ENCODE assay signal across 33 cellular contexts in the genomic region with DNA sequence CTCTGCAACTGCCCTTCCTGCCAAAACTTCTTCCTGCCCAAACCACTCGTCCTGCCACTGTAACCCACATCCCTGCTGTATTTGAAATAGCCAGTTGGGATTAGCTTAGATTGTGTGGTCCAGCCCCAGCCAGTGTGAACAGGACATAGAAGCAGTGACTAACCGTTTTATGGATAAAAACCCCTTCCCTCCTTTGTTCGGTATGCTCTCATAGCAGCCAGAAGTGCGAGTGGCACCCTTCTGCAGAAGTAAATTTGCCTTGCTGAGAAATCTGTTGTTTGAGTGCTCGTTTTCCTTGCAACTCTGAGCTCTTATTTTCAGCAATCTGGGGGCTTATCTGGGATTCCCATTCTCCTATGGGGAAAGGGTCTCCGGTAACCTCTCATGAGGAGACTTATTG.
"Had no signal": no experiment of that assay in that cellular context is flagged by ENCODE, and none has a peak within 500 bp of the region (broad histone marks: within the 10 kb centered on the region; RNA-seq: fewer than 3 reads in every experiment).

No MANE protein-coding gene starts in this region.

- H3K4me3 ChIP-seq: MG63, PC-9 had no signal

- H3K4me1 Mint-ChIP-seq: activated B cell treated with CpG ODN at 0.5 μM for 24 hours; activated CD8-positive, alpha-beta memory T cell treated with anti-CD3 and anti-CD28 coated beads, Interleukin-2, amount 10 ng/mL, durations not matched to agents 7 days and 5 days; activated naive CD8-positive, alpha-beta T cell treated with anti-CD3 and anti-CD28 coated beads for 36 hours had no signal

- H2AFZ ChIP-seq: PC-9 had no signal

- H3K27me3 Mint-ChIP-seq: activated B cell treated with CpG ODN at 0.5 μM for 24 hours; activated CD4-positive, alpha-beta memory T cell treated with anti-CD3 and anti-CD28 coated beads for 36 hours; activated CD8-positive, alpha-beta memory T cell treated with anti-CD3 and anti-CD28 coated beads, Interleukin-2, amount 10 ng/mL, durations not matched to agents 7 days and 5 days; activated naive CD8-positive, alpha-beta T cell treated with anti-CD3 and anti-CD28 coated beads for 36 hours had no signal

- H3K4me3 Mint-ChIP-seq: activated B cell treated with CpG ODN at 0.5 μM for 24 hours; activated CD4-positive, alpha-beta memory T cell treated with anti-CD3 and anti-CD28 coated beads for 36 hours; activated CD8-positive, alpha-beta memory T cell treated with anti-CD3 and anti-CD28 coated beads, Interleukin-2, amount 10 ng/mL, durations not matched to agents 7 days and 5 days; activated naive CD8-positive, alpha-beta T cell treated with anti-CD3 and anti-CD28 coated beads for 36 hours had no signal

- FAIRE-seq: colon had no signal

- H3K27ac ChIP-seq: brain microvascular endothelial cell, PC-9, VCaP had no signal

- ATAC-seq: activated CD8-positive, alpha-beta memory T cell treated with anti-CD3 and anti-CD28 coated beads, Interleukin-2, amount 10 ng/mL, durations not matched to agents 7 days and 5 days had no signal

- H3K4me2 ChIP-seq: PC-9 had no signal

- H3K27ac Mint-ChIP-seq: activated B cell treated with CpG ODN at 0.5 μM for 24 hours; activated CD4-positive, alpha-beta memory T cell treated with anti-CD3 and anti-CD28 coated beads for 36 hours; activated CD8-positive, alpha-beta memory T cell treated with anti-CD3 and anti-CD28 coated beads, Interleukin-2, amount 10 ng/mL, durations not matched to agents 7 days and 5 days; activated naive CD8-positive, alpha-beta T cell treated with anti-CD3 and anti-CD28 coated beads for 36 hours had no signal

- H3K36me3 Mint-ChIP-seq: activated CD4-positive, alpha-beta memory T cell treated with anti-CD3 and anti-CD28 coated beads for 36 hours; activated CD8-positive, alpha-beta memory T cell treated with anti-CD3 and anti-CD28 coated beads, Interleukin-2, amount 10 ng/mL, durations not matched to agents 7 days and 5 days had no signal

- DNase-seq: activated B cell treated with CpG ODN at 0.5 μM for 24 hours; activated CD4-positive, alpha-beta T cell treated with anti-CD3 and anti-CD28 coated beads for 4 hours; activated CD4-positive, alpha-beta T cell treated with anti-CD3 and anti-CD28 coated beads, Interleukin-2, amount 50 U/mL, for 1 hour; activated CD4-positive, CD25-positive, alpha-beta regulatory T cell treated with anti-CD3 and anti-CD28 coated beads, Interleukin-2, amount 50 U/mL, for 72 hours; activated CD8-positive, alpha-beta memory T cell treated with anti-CD3 and anti-CD28 coated beads for 24 hours; activated CD8-positive, alpha-beta memory T cell treated with anti-CD3 and anti-CD28 coated beads, Interleukin-2, amount 10 ng/mL, durations not matched to agents 7 days and 5 days; activated CD8-positive, alpha-beta memory T cell treated with anti-CD3 and anti-CD28 coated beads, Interleukin-2, amount 50 U/mL, for 48 hours; activated effector memory CD4-positive, alpha-beta T cell treated with Interleukin-2 at 50 U/mL for 16 hours; activated naive CD4-positive, alpha-beta T cell; activated naive CD4-positive, alpha-beta T cell treated with anti-CD3 and anti-CD28 coated beads, Interleukin-2, amount 50 U/mL, for 16 hours; activated naive CD8-positive, alpha-beta T cell treated with anti-CD3 and anti-CD28 coated beads for 36 hours; amniotic stem cell; aorta; brain microvascular endothelial cell; central memory CD4-positive, alpha-beta T cell; NCI-H1048; NCI-H1105 treated with DMSO at 0.1 percent for 48 hours; NCI-H1436; NCI-H1694; NCI-H1930; NCI-H2107; NCI-H2171; NCI-H510A; NCI-H748 treated with DMSO at 0.1 percent for 48 hours; Right ventricle myocardium superior; SW 1271; T-helper 1 cell; T-helper 9 cell had no signal

- H3K27me3 ChIP-seq: brain microvascular endothelial cell, MG63 had no signal

- H3K36me3 ChIP-seq: brain microvascular endothelial cell, MG63 had no signal
